In the genomic region with DNA sequence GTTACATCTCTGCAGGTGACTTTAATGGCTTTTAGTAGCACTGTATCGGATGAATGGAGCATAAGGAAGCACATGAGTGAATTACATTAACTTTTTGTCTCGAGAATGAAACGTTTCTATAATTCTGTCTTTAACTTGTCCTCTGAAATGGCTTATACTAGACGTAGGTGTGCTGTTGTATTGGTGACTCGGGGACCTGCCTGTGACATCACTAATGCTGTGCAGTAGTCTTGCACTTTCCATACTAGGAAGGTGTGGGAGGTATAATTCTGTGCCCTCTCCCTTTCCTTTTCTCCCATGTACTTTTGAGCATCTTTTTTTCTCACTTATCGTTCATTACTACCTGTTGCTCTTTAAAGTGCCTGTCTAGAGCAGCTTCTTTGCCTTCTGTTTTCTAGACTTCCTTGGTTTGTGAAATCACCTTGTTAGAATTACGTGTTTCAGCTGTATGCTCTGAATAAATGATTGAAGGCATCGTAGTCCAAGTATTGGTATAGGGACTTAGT, we compare ENCODE assay signal across 8 cellular contexts. TPM values are rescaled to one million over a fixed set of nuclear protein-coding genes. Genes with fewer than 3 reads are reported as not detected.
DNase-seq lines count a peak whose midpoint lies in the region; ATAC-seq and TF ChIP-seq lines count a peak whose summit lies in the region.

No MANE protein-coding gene starts in this region.

- peak overlapping the region; percentile 97 for H3K27ac Mint-ChIP-seq in T-helper 17 cell

- CTCF ChIA-PET in HEK293 (lab: Yijun Ruan, JAX), result interaction anchor here (0.5 kb wide), 1 partner anchor 128 kb away, joined by 3 read pairs; no protein-coding TSS in a partner anchor

- H3K27me3 ChIP-seq in DND-41 (ENCODE audit: insufficient read depth, low read length, poor library complexity) (no peaks in the 10 kb centered on the region), esophagus squamous epithelium (no peaks in the 10 kb centered on the region)

- no peaks in the 10 kb centered on the region for H3K36me3 Mint-ChIP-seq in T-helper 17 cell (ENCODE audit: low read depth)

- H3K4me2 ChIP-seq in DND-41 (ENCODE audit: insufficient read depth, low read length), result peak overlapping the region; percentile 93

- intact Hi-C loops in esophagus squamous epithelium (cut with DNase I), result no loop called here

- peaks cover 6% of the 10 kb centered on the region for H3K27me3 Mint-ChIP-seq in T-helper 17 cell

- H3K4me1 Mint-ChIP-seq in T-helper 17 cell, result peaks cover 28% of the 10 kb centered on the region

- H3K4me3 ChIP-seq in DND-41 (ENCODE audit: low read depth in 1 of 2, low read length in 2 of 2), result peak overlapping the region; percentile 68 to 91
- H3K4me3 ChIP-seq in HEK293 (ENCODE audit: low read depth, low read length), result peak overlapping the region; percentile 78
- peak overlapping the region; percentile 68 to 96 (median 85) for H3K4me3 ChIP-seq in esophagus squamous epithelium
- H3K4me3 ChIP-seq in retinal pigment epithelial cell (ENCODE audit: low read length), result peak overlapping the region; percentile 89

- H2AFZ ChIP-seq in DND-41 (ENCODE audit: low read depth, low read length), result peak overlapping the region; percentile 95

- no peak for TF ChIP-seq POLR2A in esophagus squamous epithelium (IDR thresholded peaks at IDR 0.05)

- H3K27ac ChIP-seq in DND-41 (ENCODE audit: low read length) (peak overlapping the region; percentile 95), HEK293 (ENCODE audit: extremely low read depth, low read depth, low read length) (no peak overlapping the region), esophagus squamous epithelium (peak overlapping the region in 3 of 4 donors; percentile 90 to 97 (median 91))

- peak overlapping the region; percentile 95 for H3K9ac ChIP-seq in DND-41 (ENCODE audit: low read depth, low read length)

- H4K20me1 ChIP-seq in DND-41 (ENCODE audit: insufficient read depth, low read length), result peaks cover 15% of the 10 kb centered on the region; the same call in 1 of the 2 replicates

- TF ChIP-seq CTCF in DND-41 (IDR thresholded peaks at IDR 0.05; ENCODE audit: borderline replicate concordance, extremely low read depth, low read length, poor library complexity, severe bottlenecking), result no peak
- TF ChIP-seq CTCF in HEK293 (tag by site-specific recombination; IDR thresholded peaks at IDR 0.05), result no peak
- TF ChIP-seq CTCF in esophagus squamous epithelium (IDR thresholded peaks at IDR 0.05), result no peak
- TF ChIP-seq CTCF in retinal pigment epithelial cell (conservative IDR thresholded peaks at IDR 0.05; ENCODE audit: low read depth, low read length), result no peak

- peaks cover 68% of the 10 kb centered on the region for H3K79me2 ChIP-seq in DND-41 (ENCODE audit: insufficient read depth, low read length)

- H3K4me1 ChIP-seq in DND-41 (ENCODE audit: insufficient read depth, low read length) (peaks cover 57% of the 10 kb centered on the region), HEK293 (ENCODE audit: control insufficient read depth, insufficient read depth, low read length) (no peaks in the 10 kb centered on the region), esophagus squamous epithelium (peaks cover 5 to 32% (median 9%) of the 10 kb centered on the region in 3 donors)

- H3K4me3 Mint-ChIP-seq in T-helper 17 cell, result peak overlapping the region; percentile 95

- DNase-seq in DND-41 (no peak), T-helper 17 cell (no peak), esophagus squamous epithelium (lab: John Stamatoyannopoulos, UW) (no peak), retinal pigment epithelial cell (ENCODE audit: low read depth) (no peak), DMS53 (lab: John Stamatoyannopoulos, UW) (no peak), 8988T (no peak)

- no peaks in the 10 kb centered on the region for H3K9me3 ChIP-seq in DND-41 (ENCODE audit: insufficient read depth, low read length, severe bottlenecking)
- no peaks in the 10 kb centered on the region for H3K9me3 ChIP-seq in HEK293 (ENCODE audit: control insufficient read depth, insufficient read depth, low read depth, low read length)
- H3K9me3 ChIP-seq in T-helper 17 cell (ENCODE audit: control insufficient read depth, low read length, poor library complexity, severe bottlenecking), result no peaks in the 10 kb centered on the region
- no peaks in the 10 kb centered on the region for H3K9me3 ChIP-seq in esophagus squamous epithelium

- ATAC-seq in DND-41 (ENCODE audit: insufficient read depth, low read depth) (peak; percentile 6; the same call in 1 of the 3 replicates), T-helper 17 cell (peak; percentile 41), HG03457 (IDR thresholded peaks at IDR 0.05; ENCODE audit: unreplicated experiment) (no peak)

- WGBS in esophagus squamous epithelium, 2 donors, result 27 to 28% methylated on average over 8 of the region's 8 CpGs

- H3K36me3 ChIP-seq in DND-41 (ENCODE audit: insufficient read depth, low read length), result peaks cover 41% of the 10 kb centered on the region
- H3K36me3 ChIP-seq in HEK293 (ENCODE audit: control insufficient read depth in 2 of 2, insufficient read depth in 1 of 2, low read length in 2 of 2), result peaks cover 8 to 13% of the 10 kb centered on the region in 2 experiments
- no peaks in the 10 kb centered on the region for H3K36me3 ChIP-seq in esophagus squamous epithelium

- POLR2A ChIA-PET in HEK293 (lab: Yijun Ruan, JAX), result no interaction called here

TF ChIP-seq in HEK293, 187 proteins besides CTCF, POLR2A, EP300 and RAD21:
- TF ChIP-seq ZNF404 (tag by site-specific recombination; IDR thresholded peaks at IDR 0.05), result no peak
- no peak for TF ChIP-seq ZNF76 (tag by site-specific recombination; IDR thresholded peaks at IDR 0.05; ENCODE audit: borderline replicate concordance, low read depth)
- TF ChIP-seq SCRT1 (tag by site-specific recombination; IDR thresholded peaks at IDR 0.05; ENCODE audit: borderline replicate concordance), result peak; percentile 55; the same call in 1 of the 2 replicates
- TF ChIP-seq, protein P1, sequence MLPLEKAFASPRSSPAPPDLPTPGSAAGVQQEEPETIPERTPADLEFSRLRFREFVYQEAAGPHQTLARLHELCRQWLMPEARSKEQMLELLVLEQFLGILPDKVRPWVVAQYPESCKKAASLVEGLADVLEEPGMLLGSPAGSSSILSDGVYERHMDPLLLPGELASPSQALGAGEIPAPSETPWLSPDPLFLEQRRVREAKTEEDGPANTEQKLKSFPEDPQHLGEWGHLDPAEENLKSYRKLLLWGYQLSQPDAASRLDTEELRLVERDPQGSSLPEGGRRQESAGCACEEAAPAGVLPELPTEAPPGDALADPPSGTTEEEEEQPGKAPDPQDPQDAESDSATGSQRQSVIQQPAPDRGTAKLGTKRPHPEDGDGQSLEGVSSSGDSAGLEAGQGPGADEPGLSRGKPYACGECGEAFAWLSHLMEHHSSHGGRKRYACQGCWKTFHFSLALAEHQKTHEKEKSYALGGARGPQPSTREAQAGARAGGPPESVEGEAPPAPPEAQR (tag by site-specific recombination; IDR thresholded peaks at IDR 0.05), result no peak
- TF ChIP-seq, protein P2, sequence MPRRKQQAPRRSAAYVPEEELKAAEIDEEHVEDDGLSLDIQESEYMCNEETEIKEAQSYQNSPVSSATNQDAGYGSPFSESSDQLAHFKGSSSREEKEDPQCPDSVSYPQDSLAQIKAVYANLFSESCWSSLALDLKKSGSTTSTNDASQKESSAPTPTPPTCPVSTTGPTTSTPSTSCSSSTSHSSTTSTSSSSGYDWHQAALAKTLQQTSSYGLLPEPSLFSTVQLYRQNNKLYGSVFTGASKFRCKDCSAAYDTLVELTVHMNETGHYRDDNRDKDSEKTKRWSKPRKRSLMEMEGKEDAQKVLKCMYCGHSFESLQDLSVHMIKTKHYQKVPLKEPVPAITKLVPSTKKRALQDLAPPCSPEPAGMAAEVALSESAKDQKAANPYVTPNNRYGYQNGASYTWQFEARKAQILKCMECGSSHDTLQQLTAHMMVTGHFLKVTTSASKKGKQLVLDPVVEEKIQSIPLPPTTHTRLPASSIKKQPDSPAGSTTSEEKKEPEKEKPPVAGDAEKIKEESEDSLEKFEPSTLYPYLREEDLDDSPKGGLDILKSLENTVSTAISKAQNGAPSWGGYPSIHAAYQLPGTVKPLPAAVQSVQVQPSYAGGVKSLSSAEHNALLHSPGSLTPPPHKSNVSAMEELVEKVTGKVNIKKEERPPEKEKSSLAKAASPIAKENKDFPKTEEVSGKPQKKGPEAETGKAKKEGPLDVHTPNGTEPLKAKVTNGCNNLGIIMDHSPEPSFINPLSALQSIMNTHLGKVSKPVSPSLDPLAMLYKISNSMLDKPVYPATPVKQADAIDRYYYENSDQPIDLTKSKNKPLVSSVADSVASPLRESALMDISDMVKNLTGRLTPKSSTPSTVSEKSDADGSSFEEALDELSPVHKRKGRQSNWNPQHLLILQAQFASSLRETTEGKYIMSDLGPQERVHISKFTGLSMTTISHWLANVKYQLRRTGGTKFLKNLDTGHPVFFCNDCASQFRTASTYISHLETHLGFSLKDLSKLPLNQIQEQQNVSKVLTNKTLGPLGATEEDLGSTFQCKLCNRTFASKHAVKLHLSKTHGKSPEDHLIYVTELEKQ (tag by site-specific recombination; IDR thresholded peaks at IDR 0.05; ENCODE audit: borderline replicate concordance), result no peak
- peak; percentile 80 for TF ChIP-seq ZNF629 (tag by site-specific recombination; IDR thresholded peaks at IDR 0.05)
- TF ChIP-seq PRDM1 (tag by site-specific recombination; IDR thresholded peaks at IDR 0.05), result peak; percentile 47; the same call in 1 of the 2 replicates
- TF ChIP-seq, protein P3, sequence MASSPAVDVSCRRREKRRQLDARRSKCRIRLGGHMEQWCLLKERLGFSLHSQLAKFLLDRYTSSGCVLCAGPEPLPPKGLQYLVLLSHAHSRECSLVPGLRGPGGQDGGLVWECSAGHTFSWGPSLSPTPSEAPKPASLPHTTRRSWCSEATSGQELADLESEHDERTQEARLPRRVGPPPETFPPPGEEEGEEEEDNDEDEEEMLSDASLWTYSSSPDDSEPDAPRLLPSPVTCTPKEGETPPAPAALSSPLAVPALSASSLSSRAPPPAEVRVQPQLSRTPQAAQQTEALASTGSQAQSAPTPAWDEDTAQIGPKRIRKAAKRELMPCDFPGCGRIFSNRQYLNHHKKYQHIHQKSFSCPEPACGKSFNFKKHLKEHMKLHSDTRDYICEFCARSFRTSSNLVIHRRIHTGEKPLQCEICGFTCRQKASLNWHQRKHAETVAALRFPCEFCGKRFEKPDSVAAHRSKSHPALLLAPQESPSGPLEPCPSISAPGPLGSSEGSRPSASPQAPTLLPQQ (tag by site-specific recombination; IDR thresholded peaks at IDR 0.05), result 0 out of 2 replicates have a peak, but pooled peaks have one; percentile 12
- no peak for TF ChIP-seq ZNF146 (tag by site-specific recombination; IDR thresholded peaks at IDR 0.05)
- no peak for TF ChIP-seq ZBTB48 (tag by site-specific recombination; IDR thresholded peaks at IDR 0.05)
- no peak for TF ChIP-seq ZNF2 (tag by site-specific recombination; IDR thresholded peaks at IDR 0.05)
- peak; percentile 96 for TF ChIP-seq SCRT2 (tag by site-specific recombination; IDR thresholded peaks at IDR 0.05)

RNA-seq across cellular contexts. Expression of a gene that starts 1.2 kb away (rescaled TPM):
- total RNA-seq in T-helper 17 cell (10 to 100 TPM; 19.6 to 23.0 TPM), esophagus squamous epithelium (10 to 100 TPM in 3 of 4 donors, 1 to 10 TPM in 1; 8.3 to 27.7 (median 13.1) TPM)
